1 cellular context compared by ENCODE assay signal in the genomic region with DNA sequence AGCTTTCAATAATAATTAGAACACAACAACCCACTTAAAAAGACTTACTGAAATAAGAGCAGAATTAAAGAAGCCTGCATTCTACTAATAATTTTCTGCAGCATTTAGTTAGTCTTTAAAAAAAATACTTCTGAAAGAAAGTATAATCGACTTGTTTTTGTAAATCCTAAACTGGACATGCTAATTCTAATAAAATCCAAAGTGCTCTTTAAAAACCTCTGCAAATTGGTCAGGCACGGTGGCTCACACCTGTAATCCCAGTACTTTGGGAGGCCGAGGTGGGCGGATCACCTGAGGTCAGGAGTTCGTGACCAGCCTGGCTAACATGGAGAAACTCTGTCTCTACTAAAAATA.
TF ChIP-seq lines count a peak whose summit lies in the region.

No MANE protein-coding gene starts in this region.

TF ChIP-seq in HEK293, 187 proteins besides CTCF, POLR2A, EP300 and RAD21 (continued from another document):
- TF ChIP-seq ZNF561 (tag by site-specific recombination; IDR thresholded peaks at IDR 0.05; ENCODE audit: borderline replicate concordance): 0 out of 2 replicates have a peak, but pooled peaks have one; percentile 2
